In the genomic region with DNA sequence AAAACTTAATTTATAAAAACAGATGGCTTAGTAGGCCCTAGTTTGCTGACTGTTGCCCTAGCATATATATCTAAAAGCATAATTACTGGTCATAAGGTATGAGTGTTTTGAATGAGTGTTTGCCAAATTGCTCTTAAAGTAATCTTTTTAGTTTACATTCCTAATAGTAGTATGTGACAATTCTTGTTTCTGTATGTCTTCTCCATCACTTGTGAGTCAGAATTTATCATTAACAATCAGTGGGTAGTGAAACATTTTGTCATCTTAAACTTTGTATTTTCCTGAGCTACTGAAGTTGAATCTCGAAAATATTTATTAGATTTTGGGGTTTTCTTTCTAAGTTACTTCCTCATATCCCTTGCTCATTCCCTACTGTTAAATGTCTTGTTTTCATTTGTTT, we compare ENCODE assay signal across 30 cellular contexts. TPM values are rescaled to one million over a fixed set of nuclear protein-coding genes. Genes with fewer than 3 reads are reported as not detected.
A peak's percentile ranks its signal among the peaks of the same experiment; 100 is the strongest.
DNase-seq lines count a peak whose midpoint lies in the region; ATAC-seq and TF ChIP-seq lines count a peak whose summit lies in the region.
"Had no signal": no experiment of that assay in that cellular context is flagged by ENCODE, and none has a peak within 500 bp of the region (broad histone marks: within the 10 kb centered on the region; RNA-seq: fewer than 3 reads in every experiment).

No MANE protein-coding gene starts in this region.

- peak overlapping the region; percentile 14 for H3K27ac Mint-ChIP-seq in nephron progenitor cell
- H3K27ac Mint-ChIP-seq: activated CD4-positive, alpha-beta T cell treated with anti-CD3 and anti-CD28 coated beads, Interleukin-2, amount 10 ng/mL, durations not matched to agents 7 days and 5 days; activated naive CD4-positive, alpha-beta T cell treated with anti-CD3 and anti-CD28 coated beads for 36 hours; activated T-helper 1 cell treated with anti-CD3 and anti-CD28 coated beads, Interleukin-12 subunit alpha, Interleukin-12 subunit beta, Interleukin-2, Interleukin-4 antibody, amounts not matched to agents 30 ng/mL and 10 ng/mL and 1 ng/mL, durations not matched to agents 14 hours and 24 hours and 36 hours; progenitor cell of endocrine pancreas; stimulated activated naive CD8-positive, alpha-beta T cell treated with anti-CD3 and anti-CD28 coated beads, Interleukin-15, Interleukin-2, amounts not matched to agents 100 ng/mL and 50 ng/mL, for 24 hours had no signal

- no peaks in the 10 kb centered on the region for H3K27me3 ChIP-seq in AG04450 (ENCODE audit: control insufficient read depth, insufficient read depth, low read length)
- H3K27me3 ChIP-seq: adrenal gland, gastroesophageal sphincter, MG63, sigmoid colon, thyroid gland had no signal

- H3K4me3 ChIP-seq in AG04450 (ENCODE audit: low read depth, low read length) (no peak overlapping the region), choroid plexus epithelial cell (ENCODE audit: low read depth, low read length) (no peak overlapping the region)
- H3K4me3 ChIP-seq: adrenal gland, gastroesophageal sphincter, K562, MG63, sigmoid colon, thyroid gland had no signal

- H3K27ac ChIP-seq in AG04450 (ENCODE audit: low read depth, low read length): peak overlapping the region; percentile 63
- H3K27ac ChIP-seq: adrenal gland, epithelial cell of prostate, gastroesophageal sphincter, sigmoid colon, thyroid gland, WERI-Rb-1 had no signal

- TF ChIP-seq CTCF in AG04450 (IDR thresholded peaks at IDR 0.05; ENCODE audit: low read depth, low read length): no peak
- TF ChIP-seq CTCF in choroid plexus epithelial cell (conservative IDR thresholded peaks at IDR 0.05; ENCODE audit: low read depth, low read length): no peak
- TF ChIP-seq CTCF in nephron progenitor cell (IDR thresholded peaks at IDR 0.05): no peak

- no peaks in the 10 kb centered on the region for H3K4me1 Mint-ChIP-seq in nephron progenitor cell
- H3K4me1 Mint-ChIP-seq: activated CD4-positive, alpha-beta T cell treated with anti-CD3 and anti-CD28 coated beads, Interleukin-2, amount 10 ng/mL, durations not matched to agents 7 days and 5 days had no signal

- POLR2A ChIA-PET in AG04450 (lab: Yijun Ruan, JAX): interaction anchor here (0.7 kb wide), 1 partner anchor 507 kb away, joined by 4 read pairs; no protein-coding TSS in a partner anchor

- DNase-seq in AG04450 (ENCODE audit: low read depth, low spot score) (no peak), HS-5 (ENCODE audit: low read depth) (peak; percentile 18), choroid plexus epithelial cell (ENCODE audit: low read depth) (peak; percentile 30), nephron progenitor cell (no peak), NCI-H82 treated with DMSO at 0.1 percent for 48 hours (lab: John Stamatoyannopoulos, UW; ENCODE audit: unreplicated experiment) (no peak)
- DNase-seq in stimulated activated CD4-positive, alpha-beta T cell treated with anti-CD3 and anti-CD28 coated beads, Interleukin-4, amount 100 ng/mL, for 1 hour: no peak
- DNase-seq: activated CD4-positive, alpha-beta T cell treated with anti-CD3 and anti-CD28 coated beads, Interleukin-2, amount 10 ng/mL, durations not matched to agents 7 days and 5 days; activated naive CD4-positive, alpha-beta T cell treated with anti-CD3 and anti-CD28 coated beads for 36 hours; adrenal gland; C1 segment of cervical spinal cord; COR-L47; effector CD4-positive, alpha-beta T cell; H7; hippocampal formation; left colon; MG63; NCI-H1436; NCI-H446; NCI-H82; sigmoid colon; thyroid gland; WERI-Rb-1 had no signal

- no peaks in the 10 kb centered on the region for H3K9me3 ChIP-seq in AG04450 (ENCODE audit: control insufficient read depth, insufficient read depth, low read length)
- H3K9me3 ChIP-seq: adrenal gland, gastroesophageal sphincter, MG63, sigmoid colon, thyroid gland had no signal

- CTCF ChIA-PET in AG04450 (lab: Charles Lee): interaction anchor here (1.1 to 2.1 kb wide), 2 partner anchors 61 to 825 kb away, joined by 3 to 12 read pairs; no protein-coding TSS in a partner anchor

- no peak for ATAC-seq in HG03571 (IDR thresholded peaks at IDR 0.05; ENCODE audit: unreplicated experiment)
- ATAC-seq: gastroesophageal sphincter, K562, left colon, Right ventricle myocardium inferior had no signal

- no peaks in the 10 kb centered on the region for H3K27me3 Mint-ChIP-seq in nephron progenitor cell (ENCODE audit: low read depth, poor library complexity)
- H3K27me3 Mint-ChIP-seq: activated CD4-positive, alpha-beta T cell treated with anti-CD3 and anti-CD28 coated beads, Interleukin-2, amount 10 ng/mL, durations not matched to agents 7 days and 5 days; progenitor cell of endocrine pancreas; stimulated activated naive CD8-positive, alpha-beta T cell treated with anti-CD3 and anti-CD28 coated beads, Interleukin-15, Interleukin-2, amounts not matched to agents 100 ng/mL and 50 ng/mL, for 24 hours had no signal

- no peak overlapping the region for H3K4me3 Mint-ChIP-seq in nephron progenitor cell
- H3K4me3 Mint-ChIP-seq: activated CD4-positive, alpha-beta T cell treated with anti-CD3 and anti-CD28 coated beads, Interleukin-2, amount 10 ng/mL, durations not matched to agents 7 days and 5 days; activated naive CD4-positive, alpha-beta T cell treated with anti-CD3 and anti-CD28 coated beads for 36 hours; activated T-helper 1 cell treated with anti-CD3 and anti-CD28 coated beads, Interleukin-12 subunit alpha, Interleukin-12 subunit beta, Interleukin-2, Interleukin-4 antibody, amounts not matched to agents 30 ng/mL and 10 ng/mL and 1 ng/mL, durations not matched to agents 14 hours and 24 hours and 36 hours; stimulated activated naive CD8-positive, alpha-beta T cell treated with anti-CD3 and anti-CD28 coated beads, Interleukin-15, Interleukin-2, amounts not matched to agents 100 ng/mL and 50 ng/mL, for 24 hours had no signal

- peaks cover 8% of the 10 kb centered on the region for H3K36me3 Mint-ChIP-seq in nephron progenitor cell (ENCODE audit: low read depth)

- H3K9me3 Mint-ChIP-seq in nephron progenitor cell: no peaks in the 10 kb centered on the region
- H3K9me3 Mint-ChIP-seq: activated CD4-positive, alpha-beta T cell treated with anti-CD3 and anti-CD28 coated beads, Interleukin-2, amount 10 ng/mL, durations not matched to agents 7 days and 5 days; activated naive CD4-positive, alpha-beta T cell treated with anti-CD3 and anti-CD28 coated beads for 36 hours; activated T-helper 1 cell treated with anti-CD3 and anti-CD28 coated beads, Interleukin-12 subunit alpha, Interleukin-12 subunit beta, Interleukin-2, Interleukin-4 antibody, amounts not matched to agents 30 ng/mL and 10 ng/mL and 1 ng/mL, durations not matched to agents 14 hours and 24 hours and 36 hours; stimulated activated naive CD8-positive, alpha-beta T cell treated with anti-CD3 and anti-CD28 coated beads, Interleukin-15, Interleukin-2, amounts not matched to agents 100 ng/mL and 50 ng/mL, for 24 hours had no signal

RNA-seq across cellular contexts. Expression of gene APC, which starts 49.6 kb away (rescaled TPM):
- polyA plus RNA-seq in AG04450 (2011; rRNA removed): 16.0 and 25.7 TPM in 2 replicates
- polyA minus RNA-seq in AG04450 (2011; rRNA and poly(A)+ RNA removed): 43.6 and 68.5 TPM in 2 replicates

Comparison
In these comparisons a context has a peak if more than half of its experiments do, and no peak if none do; other contexts are left out.
1. DNase-seq: peak in HS-5 (single experiment) and choroid plexus epithelial cell (single experiment); none in AG04450 (single experiment), nephron progenitor cell (single experiment), stimulated activated CD4-positive, alpha-beta T cell treated with anti-CD3 and anti-CD28 coated beads, Interleukin-4, amount 100 ng/mL, for 1 hour (single experiment) and NCI-H82 treated with DMSO at 0.1 percent for 48 hours (single experiment).